In the genomic region with DNA sequence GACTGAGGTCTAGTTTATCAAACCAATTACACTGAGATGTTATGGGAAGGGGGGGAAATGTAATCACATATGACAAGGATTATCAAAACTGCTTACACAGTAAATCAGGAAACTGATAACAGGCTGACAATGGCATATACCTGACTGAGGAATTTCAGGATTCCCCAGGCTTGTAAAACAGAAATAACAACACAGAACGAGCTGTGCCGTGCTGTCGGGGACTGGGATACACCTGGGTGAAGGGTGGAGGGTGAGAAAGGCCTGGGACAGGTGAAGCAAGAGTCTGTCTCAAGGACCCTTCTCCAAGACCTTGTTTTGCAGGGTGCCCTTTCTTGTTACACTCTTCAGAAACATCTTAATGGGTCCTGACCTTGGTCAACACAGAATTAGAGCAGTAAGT, we compare ENCODE assay signal across 1 cellular context.
TF ChIP-seq lines count a peak whose summit lies in the region.

No MANE protein-coding gene starts in this region.

TF ChIP-seq in GM23338, 12 proteins besides CTCF, POLR2A, EP300 and RAD21 (continued from another document):
- no peak for TF ChIP-seq ZNF462 (CRISPR knock-in tag; IDR thresholded peaks at IDR 0.05)
- no peak for TF ChIP-seq NANOG (IDR thresholded peaks at IDR 0.05; ENCODE audit: borderline replicate concordance)
- TF ChIP-seq CREB1 (CRISPR knock-in tag; IDR thresholded peaks at IDR 0.05; ENCODE audit: low read depth), result no peak
- TF ChIP-seq ETS1 (IDR thresholded peaks at IDR 0.05), result no peak
- no peak for TF ChIP-seq JUNB (IDR thresholded peaks at IDR 0.05; ENCODE audit: unreplicated experiment)
- TF ChIP-seq POLR2AphosphoS5 (IDR thresholded peaks at IDR 0.05; ENCODE audit: low read depth), result no peak
- TF ChIP-seq EZH2 (IDR thresholded peaks at IDR 0.05; ENCODE audit: low read depth, unreplicated experiment), result no peak
- TF ChIP-seq, protein P1, sequence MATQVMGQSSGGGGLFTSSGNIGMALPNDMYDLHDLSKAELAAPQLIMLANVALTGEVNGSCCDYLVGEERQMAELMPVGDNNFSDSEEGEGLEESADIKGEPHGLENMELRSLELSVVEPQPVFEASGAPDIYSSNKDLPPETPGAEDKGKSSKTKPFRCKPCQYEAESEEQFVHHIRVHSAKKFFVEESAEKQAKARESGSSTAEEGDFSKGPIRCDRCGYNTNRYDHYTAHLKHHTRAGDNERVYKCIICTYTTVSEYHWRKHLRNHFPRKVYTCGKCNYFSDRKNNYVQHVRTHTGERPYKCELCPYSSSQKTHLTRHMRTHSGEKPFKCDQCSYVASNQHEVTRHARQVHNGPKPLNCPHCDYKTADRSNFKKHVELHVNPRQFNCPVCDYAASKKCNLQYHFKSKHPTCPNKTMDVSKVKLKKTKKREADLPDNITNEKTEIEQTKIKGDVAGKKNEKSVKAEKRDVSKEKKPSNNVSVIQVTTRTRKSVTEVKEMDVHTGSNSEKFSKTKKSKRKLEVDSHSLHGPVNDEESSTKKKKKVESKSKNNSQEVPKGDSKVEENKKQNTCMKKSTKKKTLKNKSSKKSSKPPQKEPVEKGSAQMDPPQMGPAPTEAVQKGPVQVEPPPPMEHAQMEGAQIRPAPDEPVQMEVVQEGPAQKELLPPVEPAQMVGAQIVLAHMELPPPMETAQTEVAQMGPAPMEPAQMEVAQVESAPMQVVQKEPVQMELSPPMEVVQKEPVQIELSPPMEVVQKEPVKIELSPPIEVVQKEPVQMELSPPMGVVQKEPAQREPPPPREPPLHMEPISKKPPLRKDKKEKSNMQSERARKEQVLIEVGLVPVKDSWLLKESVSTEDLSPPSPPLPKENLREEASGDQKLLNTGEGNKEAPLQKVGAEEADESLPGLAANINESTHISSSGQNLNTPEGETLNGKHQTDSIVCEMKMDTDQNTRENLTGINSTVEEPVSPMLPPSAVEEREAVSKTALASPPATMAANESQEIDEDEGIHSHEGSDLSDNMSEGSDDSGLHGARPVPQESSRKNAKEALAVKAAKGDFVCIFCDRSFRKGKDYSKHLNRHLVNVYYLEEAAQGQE (IDR thresholded peaks at IDR 0.05; ENCODE audit: unreplicated experiment), result no peak
TF ChIP-seq in GM23338: peak in this region for 0.
